28 cellular contexts compared by ENCODE assay signal in genomic region chr2:218865999-218866398, GRCh38. TPM values are rescaled to one million over a fixed set of nuclear protein-coding genes. Genes with fewer than 3 reads are reported as not detected.
A peak's percentile ranks its signal among the peaks of the same experiment; 100 is the strongest.
DNase-seq lines count a peak whose midpoint lies in the region; ATAC-seq and TF ChIP-seq lines count a peak whose summit lies in the region.
"Had no signal": no experiment of that assay in that cellular context is flagged by ENCODE, and none has a peak within 500 bp of the region (broad histone marks: within the 10 kb centered on the region; RNA-seq: fewer than 3 reads in every experiment).

No MANE protein-coding gene starts in this region.

- H3K27ac Mint-ChIP-seq in chondrocyte (ENCODE audit: unreplicated experiment), result no peak overlapping the region
- H3K27ac Mint-ChIP-seq: CD4-positive, alpha-beta memory T cell had no signal

- DNase-seq in GM12864 (ENCODE audit: low read depth) (no peak), NB4 (ENCODE audit: low read depth) (no peak), chondrocyte (ENCODE audit: low spot score) (peak; percentile 21), trophoblast cell (no peak), DMS153 (lab: John Stamatoyannopoulos, UW) (no peak), G401 (ENCODE audit: low spot score) (no peak), T-helper 9 cell (no peak)
- DNase-seq in stimulated activated naive CD8-positive, alpha-beta T cell treated with anti-CD3 and anti-CD28 coated beads, Interleukin-15, Interleukin-2, amounts not matched to agents 100 U/mL and 50 U/mL, for 24 hours, result no peak
- DNase-seq: AML-193; CD4-positive, alpha-beta memory T cell; Kasumi-1; MV-4-11; NCI-H1105 treated with DMSO at 0.1 percent for 48 hours; NCI-H146; NCI-H1930; NCI-H446 treated with DMSO at 0.1 percent for 48 hours; NCI-H526; NCI-H82; NK-92 treated with Interleukin-12 subunit alpha and Interleukin-12 subunit beta, amount 100 ng/mL, for 24 hours; Peyer's patch; SHP77 treated with DMSO at 0.1 percent for 48 hours; T-helper 1 cell had no signal

- H2BK12ac ChIP-seq in trophoblast cell (ENCODE audit: low read length), result peak overlapping the region; percentile 81

- H3K14ac ChIP-seq in trophoblast cell (ENCODE audit: low read length), result peak overlapping the region; percentile 46

- peaks cover 67% of the 10 kb centered on the region for H3K27me3 Mint-ChIP-seq in chondrocyte (ENCODE audit: low read depth)

- peak overlapping the region; percentile 46 for H2BK120ac ChIP-seq in trophoblast cell (ENCODE audit: insufficient read depth, low read length, poor library complexity)

- TF ChIP-seq CTCF in GM12864 (IDR thresholded peaks at IDR 0.05; ENCODE audit: low read depth, low read length, missing control alignments) (peak; percentile 3), NB4 (IDR thresholded peaks at IDR 0.05; ENCODE audit: low read depth, low read length) (peak; percentile 11), chondrocyte (IDR thresholded peaks at IDR 0.05) (no peak)

- H3K4me3 ChIP-seq in GM12864 (ENCODE audit: low read depth, low read length), result no peak overlapping the region
- H3K4me3 ChIP-seq in NB4 (ENCODE audit: low read depth, low read length), result no peak overlapping the region
- H3K4me3 ChIP-seq in trophoblast cell (ENCODE audit: low read depth, low read length), result no peak overlapping the region
- H3K4me3 ChIP-seq: A549; BLaER1 treated with 17β-estradiol and CSF1 and Interleukin-3, amounts not matched to agents 10 nM and 100 nM; Peyer's patch had no signal

- no peaks in the 10 kb centered on the region for H3K27me3 ChIP-seq in trophoblast cell (ENCODE audit: insufficient read depth, low read length)

- H3K4ac ChIP-seq in trophoblast cell (ENCODE audit: low read depth, low read length), result no peak overlapping the region

- H3K4me1 ChIP-seq in trophoblast cell (ENCODE audit: control insufficient read depth in 1 of 2, insufficient read depth in 2 of 2, low read length in 2 of 2), result peaks cover 32 to 33% of the 10 kb centered on the region in 2 experiments
- H3K4me1 ChIP-seq: A549 had no signal

- no peak overlapping the region for H3K23ac ChIP-seq in trophoblast cell (ENCODE audit: low read length)

- no peak overlapping the region for H3K4me2 ChIP-seq in trophoblast cell (ENCODE audit: low read length)
- H3K4me2 ChIP-seq: A549; BLaER1 treated with 17β-estradiol and CSF1 and Interleukin-3, amounts not matched to agents 10 nM and 100 nM had no signal

- in situ Hi-C loops in G401 (cut with HindIII; ENCODE audit: low sequenced_read_pairs), result no loop called here

- WGBS in trophoblast cell (ENCODE audit: extremely low coverage, insufficient coverage, insufficient read length), result no CpG with 5 or more reads among the region's 6 CpGs

- H2AFZ ChIP-seq in trophoblast cell (ENCODE audit: insufficient read depth, low read length, poor library complexity), result no peak overlapping the region

- H3K9me3 ChIP-seq in trophoblast cell (ENCODE audit: insufficient read depth, low read depth, low read length), result no peaks in the 10 kb centered on the region
- H3K9me3 ChIP-seq: A549; BLaER1 treated with 17β-estradiol and CSF1 and Interleukin-3, amounts not matched to agents 10 nM and 100 nM; Peyer's patch had no signal

- no peak for TF ChIP-seq POLR2A in NB4 (IDR thresholded peaks at IDR 0.05; ENCODE audit: extremely low read depth, insufficient read length)

- H3K9me3 Mint-ChIP-seq in chondrocyte (ENCODE audit: low read depth), result no peaks in the 10 kb centered on the region
- H3K9me3 Mint-ChIP-seq: CD4-positive, alpha-beta memory T cell had no signal

- H4K12ac ChIP-seq in trophoblast cell (ENCODE audit: low read depth, low read length), result no peak overlapping the region

- H2AK5ac ChIP-seq in trophoblast cell (ENCODE audit: low read length), result no peak overlapping the region

- H3K27ac ChIP-seq in trophoblast cell (ENCODE audit: low read depth, low read length), result no peak overlapping the region
- H3K27ac ChIP-seq: A549; BLaER1 treated with 17β-estradiol and CSF1 and Interleukin-3, amounts not matched to agents 10 nM and 100 nM; Peyer's patch had no signal

- peaks cover 2 to 10% of the 10 kb centered on the region in 2 experiments for H3K36me3 ChIP-seq in trophoblast cell (ENCODE audit: control insufficient read depth in 1 of 2, insufficient read depth in 2 of 2, low read length in 2 of 2)
- H3K36me3 ChIP-seq: BLaER1 treated with 17β-estradiol and CSF1 and Interleukin-3, amounts not matched to agents 10 nM and 100 nM; Peyer's patch had no signal

- peak overlapping the region; percentile 46 for H4K91ac ChIP-seq in trophoblast cell (ENCODE audit: low read depth, low read length)

- H2BK5ac ChIP-seq in trophoblast cell (ENCODE audit: low read depth, low read length, poor library complexity), result peak overlapping the region; percentile 35

- peaks cover 2% of the 10 kb centered on the region for H3K79me1 ChIP-seq in trophoblast cell (ENCODE audit: low read length)

- no peak overlapping the region for H3K9ac ChIP-seq in trophoblast cell (ENCODE audit: low read length)
- H3K9ac ChIP-seq: BLaER1 treated with 17β-estradiol and CSF1 and Interleukin-3, amounts not matched to agents 10 nM and 100 nM had no signal

- H3K79me2 ChIP-seq in trophoblast cell (ENCODE audit: control insufficient read depth, insufficient read depth, low read length, poor library complexity), result no peaks in the 10 kb centered on the region

- peaks cover 1% of the 10 kb centered on the region for H3K4me1 Mint-ChIP-seq in chondrocyte (ENCODE audit: low read depth)

- no peak for ATAC-seq in stimulated activated naive CD8-positive, alpha-beta T cell treated with anti-CD3 and anti-CD28 coated beads, Interleukin-15, Interleukin-2, amounts not matched to agents 100 U/mL and 50 U/mL, for 24 hours
- ATAC-seq: A549, HepG2 had no signal

- H4K8ac ChIP-seq in trophoblast cell (ENCODE audit: low read depth, low read length), result no peak overlapping the region

- peak overlapping the region; percentile 66 for H3K18ac ChIP-seq in trophoblast cell (ENCODE audit: low read length)

- H3K36me3 Mint-ChIP-seq in chondrocyte (ENCODE audit: low read depth), result peaks cover 1% of the 10 kb centered on the region
- H3K36me3 Mint-ChIP-seq: CD4-positive, alpha-beta memory T cell had no signal

- H3K4me3 Mint-ChIP-seq in chondrocyte (ENCODE audit: unreplicated experiment), result no peak overlapping the region
- H3K4me3 Mint-ChIP-seq: CD4-positive, alpha-beta memory T cell had no signal

RNA-seq across cellular contexts. Expression of gene WNT6, which starts 6.4 kb away (rescaled TPM):
- total RNA-seq in chondrocyte, result not detected in 3 replicates
- polyA plus RNA-seq in trophoblast cell (2013), result 22.5 and 23.5 TPM in 2 replicates
- 0.14 TPM in 1 of 2 replicates, not detected in the other for total RNA-seq in G401 (2014; rRNA removed; shearing (Covaris generic))
- total RNA-seq: HT1080, MCF 10A, Peyer's patch had no signal
- polyA plus RNA-seq: CD4-positive, alpha-beta memory T cell; HepG2 had no signal

RNA-seq across cellular contexts. Expression of gene WNT10A, which starts 14.7 kb away (rescaled TPM):
- total RNA-seq in chondrocyte, result not detected in 3 replicates
- polyA plus RNA-seq in trophoblast cell (2013), result 0.15 and 0.22 TPM in 2 replicates
- total RNA-seq in G401 (2014; rRNA removed; shearing (Covaris generic)), result 0.12 and 1.4 TPM in 2 replicates
- total RNA-seq: H4, HepG2, HT1080, MCF 10A had no signal
- polyA plus RNA-seq: A549 had no signal

RNA-seq across cellular contexts. Expression of gene PRKAG3, which starts 34.4 kb away (rescaled TPM):
- not detected in 3 replicates for total RNA-seq in chondrocyte
- not detected in 2 replicates for polyA plus RNA-seq in trophoblast cell (2013)
- not detected in 2 replicates for total RNA-seq in G401 (2014; rRNA removed; shearing (Covaris generic))
- total RNA-seq: CD4-positive, alpha-beta memory T cell; H4; HepG2; HT1080; MCF 10A; Peyer's patch had no signal
- polyA plus RNA-seq: A549; CD4-positive, alpha-beta memory T cell; HepG2 had no signal
